3 cellular contexts compared by ENCODE assay signal in genomic region chrX:43176686-43177085, GRCh38.
TF ChIP-seq lines count a peak whose summit lies in the region.

No MANE protein-coding gene starts in this region.

TF ChIP-seq in SK-N-SH treated with all-trans-retinoic acid at 6 μM for 48 hours, 23 proteins besides CTCF, POLR2A, EP300 and RAD21:
- TF ChIP-seq GLIS3 (CRISPR knock-in tag; IDR thresholded peaks at IDR 0.05) = no peak
- TF ChIP-seq ZFP3 (CRISPR knock-in tag; IDR thresholded peaks at IDR 0.05) = no peak
- no peak for TF ChIP-seq CSDC2 (CRISPR knock-in tag; IDR thresholded peaks at IDR 0.05)
- no peak for TF ChIP-seq CSRNP3 (CRISPR knock-in tag; IDR thresholded peaks at IDR 0.05)
- TF ChIP-seq PATZ1 (CRISPR knock-in tag; IDR thresholded peaks at IDR 0.05; ENCODE audit: borderline replicate concordance) = no peak
- no peak for TF ChIP-seq ZC3H10 (CRISPR knock-in tag; IDR thresholded peaks at IDR 0.05)
TF ChIP-seq in SK-N-SH treated with all-trans-retinoic acid at 6 μM for 48 hours: peak in this region for 0.

TF ChIP-seq in SK-N-SH, 30 proteins besides CTCF, POLR2A, EP300 and RAD21:
- no peak for TF ChIP-seq ELF1 (IDR thresholded peaks at IDR 0.05)
- no peak for TF ChIP-seq MAX (IDR thresholded peaks at IDR 0.05; ENCODE audit: low read depth)
- TF ChIP-seq TEAD4 (IDR thresholded peaks at IDR 0.05; ENCODE audit: borderline replicate concordance, insufficient read depth) = no peak
- TF ChIP-seq CHD2 (IDR thresholded peaks at IDR 0.05; ENCODE audit: low read length, partially characterized antibody) = no peak
- TF ChIP-seq MEF2A (IDR thresholded peaks at IDR 0.05; ENCODE audit: borderline replicate concordance, low read depth) = no peak
- no peak for TF ChIP-seq FOXM1 (IDR thresholded peaks at IDR 0.05; ENCODE audit: low read depth)

TF ChIP-seq in K562, 482 proteins besides CTCF, POLR2A, EP300 and RAD21 (continued from another document):
- TF ChIP-seq ZNF408 (CRISPR knock-in tag; IDR thresholded peaks at IDR 0.05; ENCODE audit: low read depth) (no peak), ZNF780A (CRISPR knock-in tag; IDR thresholded peaks at IDR 0.05) (no peak), MIER1 (IDR thresholded peaks at IDR 0.05; ENCODE audit: low read depth) (no peak), ZNF561 (CRISPR knock-in tag; conservative IDR thresholded peaks at IDR 0.05) (no peak), BHLHE40 (IDR thresholded peaks at IDR 0.05; ENCODE audit: low read length) (no peak), SIN3A (IDR thresholded peaks at IDR 0.05; ENCODE audit: borderline replicate concordance in 2 of 2, control insufficient read depth in 1 of 2, low read depth in 2 of 2, low read length in 2 of 2) (no peak), POLR2H (tag; IDR thresholded peaks at IDR 0.05; ENCODE audit: low read depth) (peak; percentile 62), MCM5 (IDR thresholded peaks at IDR 0.05; ENCODE audit: low read depth) (no peak), YY1 (IDR thresholded peaks at IDR 0.05; ENCODE audit: borderline replicate concordance in 1 of 3, control insufficient read depth in 1 of 3, extremely low read depth in 1 of 3, insufficient read depth in 3 of 3, insufficient read length in 1 of 3, insufficient replicate concordance in 2 of 3, low read depth in 1 of 3, low read length in 2 of 3) (no peak), SMARCC2 (IDR thresholded peaks at IDR 0.05; ENCODE audit: low read depth) (no peak), SMAD2 (IDR thresholded peaks at IDR 0.05; ENCODE audit: low read depth, low read length) (no peak), ELK1 (CRISPR knock-in tag; IDR thresholded peaks at IDR 0.05) (no peak), JUN (IDR thresholded peaks at IDR 0.05; ENCODE audit: borderline replicate concordance, low read depth, low read length) (no peak), JUN (CRISPR knock-in tag; IDR thresholded peaks at IDR 0.05; ENCODE audit: borderline replicate concordance) (no peak), ZNF830 (CRISPR knock-in tag; IDR thresholded peaks at IDR 0.05) (no peak), NRF1 (conservative IDR thresholded peaks at IDR 0.05 in 1 of 2, IDR thresholded peaks at IDR 0.05 in 1 of 2) (peak in 1 of 2 experiments; percentile 44; a peak in 1 of 4 replicates)
